Comparison of ENCODE assay signal across 22 cellular contexts in genomic region chr5:153523196-153523595, GRCh38. TPM values are rescaled to one million over a fixed set of nuclear protein-coding genes. Genes with fewer than 3 reads are reported as not detected.
DNase-seq lines count a peak whose midpoint lies in the region; ATAC-seq and TF ChIP-seq lines count a peak whose summit lies in the region.
"Had no signal": no experiment of that assay in that cellular context is flagged by ENCODE, and none has a peak within 500 bp of the region (broad histone marks: within the 10 kb centered on the region; RNA-seq: fewer than 3 reads in every experiment).

No MANE protein-coding gene starts in this region.

- H3K9me3 ChIP-seq in left ventricle myocardium inferior (replicated peaks): no peaks in the 10 kb centered on the region
- H3K9me3 ChIP-seq in right atrium auricular region: no peaks in the 10 kb centered on the region
- H3K9me3 ChIP-seq in adipocyte (ENCODE audit: control insufficient read depth, low read length): no peaks in the 10 kb centered on the region
- H3K9me3 ChIP-seq: A549 had no signal

- peak overlapping the region; percentile 22 for H3K9ac ChIP-seq in adipocyte (ENCODE audit: low read length)

- H3K4me3 ChIP-seq in left ventricle myocardium inferior (no peak overlapping the region), right atrium auricular region (no peak overlapping the region), adipocyte (ENCODE audit: low read length) (peak overlapping the region; percentile 34), fibroblast of pulmonary artery (replicated peaks; ENCODE audit: low read depth, low read length) (no peak overlapping the region)
- H3K4me3 ChIP-seq: A549, cardiac muscle cell, K562 had no signal

- intact Hi-C loops in left ventricle myocardium inferior (cut with micrococcal nuclease): no loop called here

- H3K27ac ChIP-seq in left ventricle myocardium inferior (replicated peaks): peak overlapping the region; percentile 10
- H3K27ac ChIP-seq in right atrium auricular region: no peak overlapping the region
- H3K27ac ChIP-seq: A549, cardiac muscle cell, HL-60 had no signal

- no peak for ATAC-seq in HG03520 (IDR thresholded peaks at IDR 0.05; ENCODE audit: unreplicated experiment)
- ATAC-seq: A549; esophagus mucosa; K562; stimulated activated naive CD8-positive, alpha-beta T cell treated with anti-CD3 and anti-CD28 coated beads, Interleukin-15, Interleukin-2, amounts not matched to agents 100 U/mL and 50 U/mL, for 24 hours had no signal

- H3K27me3 ChIP-seq in left ventricle myocardium inferior (ENCODE audit: low read depth) (no peaks in the 10 kb centered on the region), right atrium auricular region (no peaks in the 10 kb centered on the region), adipocyte (replicated peaks; ENCODE audit: control insufficient read depth, insufficient read depth, low read length) (no peaks in the 10 kb centered on the region)
- H3K27me3 ChIP-seq: cardiac muscle cell had no signal

- peaks cover 14% of the 10 kb centered on the region for H3K4me1 ChIP-seq in left ventricle myocardium inferior
- H3K4me1 ChIP-seq in right atrium auricular region: peaks cover 0 to 10% of the 10 kb centered on the region in 2 donors
- peaks cover 43% of the 10 kb centered on the region for H3K4me1 ChIP-seq in adipocyte (ENCODE audit: control insufficient read depth, insufficient read depth, low read length)
- H3K4me1 ChIP-seq: A549 had no signal

- DNase-seq in left ventricle myocardium inferior: no peak
- no peak for DNase-seq in right atrium auricular region (ENCODE audit: low spot score)
- peak; percentile 39 for DNase-seq in adipocyte (ENCODE audit: low read depth)
- peak; percentile 18 for DNase-seq in fibroblast of pulmonary artery (ENCODE audit: low read depth)
- peak; percentile 53 for DNase-seq in stromal cell of bone marrow (ENCODE audit: low read depth)
- no peak for DNase-seq in amygdala (lab: John Stamatoyannopoulos, UW)
- DNase-seq in T-helper 2 cell: no peak
- DNase-seq: activated CD4-positive, alpha-beta T cell treated with anti-CD3 and anti-CD28 coated beads, Interleukin-2, amount 50 U/mL, for 48 hours; activated T-cell treated with anti-CD3 and anti-CD28 coated beads, Interleukin-2, amount 50 U/mL, for 1 hour; DMS153; GOT3; hypothalamus; NCI-H2029 treated with DMSO at 0.1 percent for 48 hours; NCI-H446 treated with DMSO at 0.1 percent for 48 hours; RPMI8226; stimulated activated naive CD8-positive, alpha-beta T cell treated with anti-CD3 and anti-CD28 coated beads, Interleukin-15, Interleukin-2, amounts not matched to agents 100 U/mL and 50 U/mL, for 24 hours had no signal

- no peaks in the 10 kb centered on the region for H3K36me3 ChIP-seq in left ventricle myocardium inferior
- H3K36me3 ChIP-seq in right atrium auricular region: no peaks in the 10 kb centered on the region
- no peaks in the 10 kb centered on the region for H3K36me3 ChIP-seq in adipocyte (ENCODE audit: control insufficient read depth, insufficient read depth, low read length, severe bottlenecking)
- H3K36me3 ChIP-seq: cardiac muscle cell had no signal

- TF ChIP-seq CTCF in left ventricle myocardium inferior (IDR thresholded peaks at IDR 0.05; ENCODE audit: borderline replicate concordance) (no peak), right atrium auricular region (IDR thresholded peaks at IDR 0.05) (no peak), fibroblast of pulmonary artery (IDR thresholded peaks at IDR 0.05; ENCODE audit: low read length, missing control alignments) (no peak)

RNA-seq across cellular contexts. Expression of gene GRIA1, which starts 32.7 kb away (rescaled TPM):
- total RNA-seq in left ventricle myocardium inferior: 0.14 TPM
- 1 to 10 TPM in 1 of 2 donors, under 1 TPM in 1; 0.12 to 1.2 TPM for total RNA-seq in right atrium auricular region
- total RNA-seq: esophagus mucosa, K562 had no signal

Comparison
In these comparisons a context has a peak if more than half of its experiments do, and no peak if none do; other contexts are left out.
1. DNase-seq: peak in adipocyte (single experiment), fibroblast of pulmonary artery (single experiment) and stromal cell of bone marrow (single experiment); none in left ventricle myocardium inferior (single experiment), right atrium auricular region (single experiment), amygdala (0 of 56) and T-helper 2 cell (0 of 5).